In the genomic region with DNA sequence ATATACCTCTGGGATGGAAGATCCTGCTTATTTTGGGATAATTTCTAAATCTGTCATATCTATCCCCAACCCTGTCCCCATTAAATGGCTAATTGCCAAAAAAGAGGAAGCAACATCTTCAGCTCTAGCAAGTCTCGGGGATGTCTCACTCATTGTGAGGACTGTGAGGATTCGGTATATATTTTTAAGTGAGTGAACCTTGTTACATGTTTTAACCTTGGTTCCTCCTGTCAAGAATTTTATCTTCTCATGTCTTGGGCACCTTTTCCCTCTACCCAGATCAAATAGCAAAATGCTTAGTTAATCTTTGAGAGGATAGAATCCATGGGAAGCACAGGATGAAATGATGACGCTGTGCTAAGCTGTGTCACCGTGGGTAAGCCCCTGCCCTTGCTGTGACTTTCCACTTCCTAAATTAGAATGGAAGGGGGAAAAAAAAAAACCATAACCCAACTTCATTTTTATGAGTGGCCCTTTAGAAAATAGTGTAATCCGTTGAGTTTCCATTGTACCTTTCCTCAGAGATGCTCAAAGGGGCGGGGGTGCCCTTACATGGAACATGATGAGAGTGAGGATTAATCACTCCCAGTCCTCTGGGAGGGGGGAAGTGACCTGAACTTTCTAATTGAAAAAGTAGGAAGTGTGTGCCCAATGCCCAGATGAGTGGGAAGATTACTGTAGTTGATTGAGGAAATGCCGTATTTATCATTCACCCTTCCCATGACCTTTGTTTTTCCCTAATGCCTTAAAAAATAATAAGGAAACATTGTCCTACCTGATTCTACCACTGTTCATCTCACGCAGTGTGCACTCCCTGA, we compare ENCODE assay signal across 11 cellular contexts. TPM values are rescaled to one million over a fixed set of nuclear protein-coding genes. Genes with fewer than 3 reads are reported as not detected.
DNase-seq lines count a peak whose midpoint lies in the region; ATAC-seq and TF ChIP-seq lines count a peak whose summit lies in the region.
"Had no signal": no experiment of that assay in that cellular context is flagged by ENCODE, and none has a peak within 500 bp of the region (broad histone marks: within the 10 kb centered on the region; RNA-seq: fewer than 3 reads in every experiment).

No MANE protein-coding gene starts in this region.

- H3K36me3 ChIP-seq in CD4-positive, alpha-beta memory T cell (ENCODE audit: insufficient read depth, low read length), result peaks cover 24% of the 10 kb centered on the region
- H3K36me3 ChIP-seq in ascending aorta (peaks cover 11 to 16% of the 10 kb centered on the region in 2 donors), neutrophil (peaks cover 10% of the 10 kb centered on the region)

- H3K4me3 Mint-ChIP-seq in CD4-positive, alpha-beta memory T cell, result peak overlapping the region in 5 of 8 donors; percentile 20 to 59 (median 32)

- CTCF ChIA-PET in CD4-positive, alpha-beta memory T cell (lab: Charles Lee; ENCODE audit: partially characterized antibody), result interaction anchor here (1.0 to 2.1 kb wide), 4 partner anchors 10 to 241 kb away, joined by 5 read pairs; no protein-coding TSS in a partner anchor

- no peaks in the 10 kb centered on the region for H3K9me3 ChIP-seq in CD4-positive, alpha-beta memory T cell (ENCODE audit: control insufficient read depth in 1 of 2, low read length in 2 of 2)
- H3K9me3 ChIP-seq in ascending aorta (no peaks in the 10 kb centered on the region), neutrophil (no peaks in the 10 kb centered on the region)

- H3K27me3 Mint-ChIP-seq in CD4-positive, alpha-beta memory T cell, result no peaks in the 10 kb centered on the region

- POLR2A ChIA-PET in CD4-positive, alpha-beta memory T cell (lab: Charles Lee; ENCODE audit: partially characterized antibody), result interaction anchor here (0.7 to 1.7 kb wide), 5 partner anchors 10 to 38 kb away, joined by 3 to 7 read pairs (median 3); no protein-coding TSS in a partner anchor

- peak overlapping the region; percentile 16 for H3K27ac ChIP-seq in CD4-positive, alpha-beta memory T cell (ENCODE audit: low read depth, low read length)
- peak overlapping the region; percentile 25 to 96 for H3K27ac ChIP-seq in ascending aorta
- H3K27ac ChIP-seq in neutrophil, result peak overlapping the region; percentile 12
- no peak overlapping the region for H3K27ac ChIP-seq in caudate nucleus (ENCODE audit: low read depth, low read length)

- H3K9me3 Mint-ChIP-seq in CD4-positive, alpha-beta memory T cell, result no peaks in the 10 kb centered on the region
- H3K9me3 Mint-ChIP-seq: neural crest cell had no signal

- no peak for TF ChIP-seq CTCF in GM12865 (IDR thresholded peaks at IDR 0.05; ENCODE audit: insufficient read depth, low read depth, low read length, missing control alignments)
- TF ChIP-seq CTCF in ascending aorta (IDR thresholded peaks at IDR 0.05), result no peak
- TF ChIP-seq CTCF in neutrophil (IDR thresholded peaks at IDR 0.05), result no peak

- H3K27ac Mint-ChIP-seq in CD4-positive, alpha-beta memory T cell, result peak overlapping the region; percentile 35 to 92 (median 68)

- intact Hi-C loops in CD4-positive, alpha-beta memory T cell (cut with micrococcal nuclease), result no loop called here
- intact Hi-C loops in ascending aorta (cut with DNase I), result no loop called here

- peaks cover 20 to 39% of the 10 kb centered on the region in 2 donors for H3K36me3 Mint-ChIP-seq in CD4-positive, alpha-beta memory T cell

- H3K27me3 ChIP-seq in CD4-positive, alpha-beta memory T cell (ENCODE audit: insufficient read depth, low read length), result no peaks in the 10 kb centered on the region
- H3K27me3 ChIP-seq in ascending aorta (no peaks in the 10 kb centered on the region), neutrophil (no peaks in the 10 kb centered on the region)

- peaks cover 86% of the 10 kb centered on the region for H3K4me1 ChIP-seq in CD4-positive, alpha-beta memory T cell (ENCODE audit: insufficient read depth, low read length)
- H3K4me1 ChIP-seq in ascending aorta (peaks cover 21 to 69% of the 10 kb centered on the region in 2 donors), neutrophil (ENCODE audit: control insufficient read depth in 1 of 2, insufficient read depth in 1 of 2, low read depth in 1 of 2, low read length in 1 of 2) (peaks cover 0 to 14% of the 10 kb centered on the region in 2 experiments)

- no peak for ATAC-seq in GM21515 (IDR thresholded peaks at IDR 0.05; ENCODE audit: unreplicated experiment)
- ATAC-seq: activated CD4-positive, CD25-positive, alpha-beta regulatory T cell treated with anti-CD3 and anti-CD28 coated beads, Interleukin-2, amount 50 U/mL, for 24 hours had no signal

- no peak overlapping the region for H3K4me3 ChIP-seq in CD4-positive, alpha-beta memory T cell (ENCODE audit: low read length in 2 of 2)
- H3K4me3 ChIP-seq in GM12865 (ENCODE audit: low read depth, low read length) (peak overlapping the region; percentile 35), ascending aorta (no peak overlapping the region), neutrophil (ENCODE audit: low read depth in 1 of 2, low read length in 1 of 2) (no peak overlapping the region)

- DNase-seq in CD4-positive, alpha-beta memory T cell, result no peak
- DNase-seq in GM12865 (ENCODE audit: low read depth), result peak; percentile 48
- no peak for DNase-seq in ascending aorta (ENCODE audit: low spot score in 2 of 2)
- no peak for DNase-seq in COLO668 (lab: John Stamatoyannopoulos, UW; ENCODE audit: unreplicated experiment)
- no peak for DNase-seq in caudate nucleus (lab: John Stamatoyannopoulos, UW)
- DNase-seq: NCI-H2081; stimulated activated CD4-positive, alpha-beta T cell treated with anti-CD3 and anti-CD28 coated beads, Interleukin-2, amount 100 ng/mL, for 24 hours had no signal

- peaks cover 63 to 92% (median 78%) of the 10 kb centered on the region in 4 donors for H3K4me1 Mint-ChIP-seq in CD4-positive, alpha-beta memory T cell

RNA-seq across cellular contexts. Expression of a gene that starts 7.7 kb away (rescaled TPM):
- 100 to 1,000 TPM; 251 to 256 TPM for total RNA-seq in CD4-positive, alpha-beta memory T cell
- 10 to 100 TPM; 46.5 to 74.3 TPM for polyA plus RNA-seq in CD4-positive, alpha-beta memory T cell
- 255 TPM for total RNA-seq in ascending aorta
